Comparison of ENCODE assay signal across 1 cellular context in the genomic region with DNA sequence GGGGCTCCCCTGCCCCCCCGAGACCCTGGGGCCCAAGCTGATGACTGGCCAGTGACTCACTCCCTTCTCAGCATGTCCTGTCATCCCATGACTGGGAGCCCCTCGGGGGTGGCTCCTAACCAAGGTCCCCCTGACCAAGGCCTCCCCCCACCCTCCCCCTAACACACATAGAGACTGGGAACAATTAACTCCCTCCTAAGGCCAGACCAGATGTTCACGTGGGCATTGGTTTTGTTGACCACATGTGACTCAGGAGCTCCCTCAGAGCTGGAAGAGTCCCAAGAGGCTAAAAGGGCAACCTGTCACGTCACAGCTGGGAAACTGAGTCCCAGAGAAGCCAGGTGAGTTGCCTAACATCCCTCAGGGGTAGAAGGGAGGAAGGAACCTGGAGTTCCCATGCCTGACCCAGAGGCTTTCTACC.
TF ChIP-seq lines count a peak whose summit lies in the region.

No MANE protein-coding gene starts in this region.

TF ChIP-seq in K562, 482 proteins besides CTCF, POLR2A, EP300 and RAD21:
- TF ChIP-seq FOSL1 (tag; conservative IDR thresholded peaks at IDR 0.05): peak; percentile 81
- TF ChIP-seq, protein P1, sequence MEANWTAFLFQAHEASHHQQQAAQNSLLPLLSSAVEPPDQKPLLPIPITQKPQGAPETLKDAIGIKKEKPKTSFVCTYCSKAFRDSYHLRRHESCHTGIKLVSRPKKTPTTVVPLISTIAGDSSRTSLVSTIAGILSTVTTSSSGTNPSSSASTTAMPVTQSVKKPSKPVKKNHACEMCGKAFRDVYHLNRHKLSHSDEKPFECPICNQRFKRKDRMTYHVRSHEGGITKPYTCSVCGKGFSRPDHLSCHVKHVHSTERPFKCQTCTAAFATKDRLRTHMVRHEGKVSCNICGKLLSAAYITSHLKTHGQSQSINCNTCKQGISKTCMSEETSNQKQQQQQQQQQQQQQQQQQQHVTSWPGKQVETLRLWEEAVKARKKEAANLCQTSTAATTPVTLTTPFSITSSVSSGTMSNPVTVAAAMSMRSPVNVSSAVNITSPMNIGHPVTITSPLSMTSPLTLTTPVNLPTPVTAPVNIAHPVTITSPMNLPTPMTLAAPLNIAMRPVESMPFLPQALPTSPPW (CRISPR knock-in tag; IDR thresholded peaks at IDR 0.05): peak; percentile 47
- TF ChIP-seq, protein P2, sequence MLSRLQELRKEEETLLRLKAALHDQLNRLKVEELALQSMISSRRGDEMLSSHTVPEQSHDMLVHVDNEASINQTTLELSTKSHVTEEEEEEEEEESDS (CRISPR knock-in tag; IDR thresholded peaks at IDR 0.05): no peak
- no peak for TF ChIP-seq TARDBP (IDR thresholded peaks at IDR 0.05)
- TF ChIP-seq U2AF2 (optimal IDR thresholded peaks at IDR 0.05; ENCODE audit: low read depth, low read length): no peak
- no peak for TF ChIP-seq FIP1L1 (IDR thresholded peaks at IDR 0.05; ENCODE audit: low read depth, low read length, poor library complexity, severe bottlenecking)
- no peak for TF ChIP-seq HMG20B (CRISPR knock-in tag; IDR thresholded peaks at IDR 0.05)
